ENCODE assay signal across 15 cellular contexts in the genomic region with DNA sequence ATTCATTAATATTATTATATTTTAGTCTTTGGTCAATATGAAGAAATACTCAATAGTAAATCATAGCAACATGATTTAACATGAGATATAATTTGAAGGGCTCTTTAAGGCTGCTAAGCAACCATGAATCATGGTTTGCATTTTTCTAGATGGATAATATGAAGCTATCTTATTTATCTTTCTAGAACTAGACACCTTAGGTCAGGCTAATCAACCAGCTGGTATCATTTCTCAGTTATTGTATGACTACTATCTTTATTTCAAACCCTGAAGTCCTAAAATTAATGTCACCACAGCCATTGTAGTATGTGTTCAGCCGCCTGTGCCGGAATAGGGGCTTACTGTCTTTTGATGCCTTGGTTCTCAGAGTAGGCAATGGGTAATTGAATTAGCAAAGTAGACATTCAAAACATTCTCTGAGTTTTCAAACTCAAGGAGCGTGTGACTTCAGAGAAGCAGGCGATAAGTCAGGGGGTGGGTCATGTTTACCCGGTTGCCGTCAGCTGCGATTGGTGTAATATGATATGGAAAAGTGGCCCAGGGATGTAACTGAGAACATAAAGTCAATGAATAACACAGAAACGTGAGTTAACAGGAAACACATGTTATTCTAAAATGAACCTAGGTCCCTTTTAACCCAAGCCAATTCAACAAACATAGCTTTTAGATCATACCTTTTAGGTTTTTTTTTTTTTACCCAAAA.
DNase-seq lines count a peak whose midpoint lies in the region; ATAC-seq, FAIRE-seq and TF ChIP-seq lines count a peak whose summit lies in the region.
"Had no signal": no experiment of that assay in that cellular context is flagged by ENCODE, and none has a peak within 500 bp of the region (broad histone marks: within the 10 kb centered on the region; RNA-seq: fewer than 3 reads in every experiment).

No MANE protein-coding gene starts in this region.

- TF ChIP-seq CTCF in HepG2 (CRISPR knock-in tag; IDR thresholded peaks at IDR 0.05) (no peak), right lobe of liver (IDR thresholded peaks at IDR 0.05) (no peak), kidney epithelial cell (IDR thresholded peaks at IDR 0.05; ENCODE audit: insufficient read depth, low read length, poor library complexity, severe bottlenecking) (no peak)

- H3K27me3 ChIP-seq in HepG2 (ENCODE audit: control insufficient read depth in 1 of 2, insufficient read depth in 2 of 2, low read length in 2 of 2) (peaks cover 0 to 9% of the 10 kb centered on the region in 2 experiments; a peak in 3 of 5 replicates), right lobe of liver (no peaks in the 10 kb centered on the region), SJCRH30 (no peaks in the 10 kb centered on the region), kidney epithelial cell (ENCODE audit: control insufficient read depth, insufficient read depth, low read length) (peaks cover 17% of the 10 kb centered on the region)
- H3K27me3 ChIP-seq: BLaER1, esophagus muscularis mucosa had no signal

- no peak overlapping the region for H3K4me3 ChIP-seq in HepG2 (replicated peaks in 1 of 3; ENCODE audit: insufficient read depth in 1 of 3, low read depth in 2 of 3, low read length in 3 of 3)
- H3K4me3 ChIP-seq in right lobe of liver, result no peak overlapping the region
- no peak overlapping the region for H3K4me3 ChIP-seq in SJCRH30
- no peak overlapping the region for H3K4me3 ChIP-seq in kidney epithelial cell (ENCODE audit: low read depth, low read length)
- H3K4me3 ChIP-seq: BLaER1, esophagus muscularis mucosa, SK-N-MC had no signal

- intact Hi-C loops in HepG2 (cut with micrococcal nuclease; ENCODE audit: unreplicated experiment), result no loop called here
- intact Hi-C loops in right lobe of liver (cut with DNase I), result no loop called here
- intact Hi-C loops in posterior cingulate gyrus (cut with DNase I), result no loop called here

- in situ Hi-C loops in HepG2 (cut with HindIII; ENCODE audit: extremely low pct_ligation_motif_present, low pct_unique_long_range_greater_than_20kb), result no loop called here

- H3K4me1 ChIP-seq in HepG2 (ENCODE audit: insufficient read depth, low read length) (peaks cover 54% of the 10 kb centered on the region), right lobe of liver (peaks cover 0 to 18% (median 0%) of the 10 kb centered on the region in 4 donors), SJCRH30 (peaks cover 20% of the 10 kb centered on the region)
- H3K4me1 ChIP-seq: BLaER1 had no signal

- no peaks in the 10 kb centered on the region for H3K36me3 ChIP-seq in HepG2 (replicated peaks in 1 of 2; ENCODE audit: control insufficient read depth in 1 of 2, insufficient read depth in 2 of 2, low read length in 2 of 2)
- no peaks in the 10 kb centered on the region for H3K36me3 ChIP-seq in right lobe of liver
- H3K36me3 ChIP-seq in SJCRH30, result no peaks in the 10 kb centered on the region
- no peaks in the 10 kb centered on the region for H3K36me3 ChIP-seq in kidney epithelial cell (ENCODE audit: control insufficient read depth, insufficient read depth, low read length)
- H3K36me3 ChIP-seq: BLaER1 had no signal

- ATAC-seq in HepG2 (peak; percentile 42), right lobe of liver (no peak), GM18909 (IDR thresholded peaks at IDR 0.05; ENCODE audit: poor library complexity, unreplicated experiment) (no peak), esophagus mucosa (no peak)
- ATAC-seq: stimulated activated naive CD8-positive, alpha-beta T cell treated with anti-CD3 and anti-CD28 coated beads, Interleukin-15, Interleukin-2, amounts not matched to agents 100 U/mL and 50 U/mL, for 24 hours had no signal

- peak overlapping the region; percentile 33; the same call in 1 of the 2 replicates for H3K4me2 ChIP-seq in HepG2 (ENCODE audit: low read depth, low read length)
- H3K4me2 ChIP-seq: BLaER1 had no signal

- whole genome bisulfite sequencing in HepG2 (ENCODE audit: low lambda C conversion rate), result 2% methylated on average over 8 of the region's 8 CpGs
- WGBS in right lobe of liver (ENCODE audit: insufficient coverage, low coverage, low lambda C conversion rate, missing lambda C conversion rate), result 53% methylated on average over 8 of the region's 8 CpGs

- H3K9me3 ChIP-seq in HepG2 (ENCODE audit: low read length) (no peaks in the 10 kb centered on the region), right lobe of liver (no peaks in the 10 kb centered on the region), SJCRH30 (replicated peaks) (no peaks in the 10 kb centered on the region)
- H3K9me3 ChIP-seq: BLaER1, esophagus muscularis mucosa had no signal

- H4K20me1 ChIP-seq in HepG2 (ENCODE audit: insufficient read depth, low read length), result no peaks in the 10 kb centered on the region
- H4K20me1 ChIP-seq: BLaER1 had no signal

- no peak for TF ChIP-seq POLR2A in HepG2 (IDR thresholded peaks at IDR 0.05; ENCODE audit: insufficient read depth in 1 of 2, low read depth in 2 of 2, low read length in 2 of 2)
- TF ChIP-seq POLR2A in right lobe of liver (IDR thresholded peaks at IDR 0.05), result no peak

- no peak overlapping the region for H3K9ac ChIP-seq in HepG2 (ENCODE audit: insufficient read depth, low read depth, low read length)
- H3K9ac ChIP-seq: BLaER1 had no signal

- H3K27ac ChIP-seq in HepG2 (ENCODE audit: extremely low read length, insufficient read depth, low read length), result no peak overlapping the region
- H3K27ac ChIP-seq in right lobe of liver, result no peak overlapping the region
- no peak overlapping the region for H3K27ac ChIP-seq in SJCRH30
- H3K27ac ChIP-seq: BLaER1, esophagus muscularis mucosa, SK-N-MC had no signal

- TF ChIP-seq EP300 in HepG2 (IDR thresholded peaks at IDR 0.05; ENCODE audit: low read depth in 2 of 2, low read length in 2 of 2), result no peak
- TF ChIP-seq EP300 in HepG2 (CRISPR knock-in tag; IDR thresholded peaks at IDR 0.05; ENCODE audit: borderline replicate concordance), result no peak

- TF ChIP-seq RAD21 in HepG2 (CRISPR knock-in tag; IDR thresholded peaks at IDR 0.05), result no peak

- H3K79me2 ChIP-seq in HepG2 (ENCODE audit: insufficient read depth, low read length), result no peaks in the 10 kb centered on the region

- CTCF ChIA-PET in HepG2 (lab: Yijun Ruan, JAX; ENCODE audit: low intra/inter-chr PET ratio, low total read pairs), result no interaction called here

- POLR2A ChIA-PET in HepG2 (lab: Yijun Ruan, JAX), result no interaction called here

- H2AFZ ChIP-seq in HepG2 (ENCODE audit: low read length), result no peak overlapping the region

- peak; percentile 40 for FAIRE-seq in HepG2 (lab: Jason Lieb, UNC)

- no TSS peak for BruUV-seq in HepG2 (replicated peaks; lab: Mats Ljungman, UMichigan)

- peak; percentile 40 for DNase-seq in HepG2 (ENCODE audit: low spot score)
- no peak for DNase-seq in right lobe of liver
- peak; percentile 21 to 55 for DNase-seq in SJCRH30
- peak; percentile 41 for DNase-seq in kidney epithelial cell (ENCODE audit: low read depth)
- no peak for DNase-seq in T-helper 9 cell
- no peak for DNase-seq in posterior cingulate gyrus
- DNase-seq: activated CD4-positive, alpha-beta T cell treated with anti-CD3 and anti-CD28 coated beads, Interleukin-2, amount 50 U/mL, for 4 hours; activated naive CD8-positive, alpha-beta T cell treated with anti-CD3 and anti-CD28 coated beads, Interleukin-2, amount 10 ng/mL, durations not matched to agents 7 days and 5 days; MV-4-11; stimulated activated naive CD8-positive, alpha-beta T cell treated with anti-CD3 and anti-CD28 coated beads, Interleukin-15, Interleukin-2, amounts not matched to agents 100 U/mL and 50 U/mL, for 24 hours had no signal

TF ChIP-seq in HepG2, 621 proteins besides CTCF, POLR2A, EP300 and RAD21 (continues in another document):
- no peak for TF ChIP-seq ZNF326 (CRISPR knock-in tag; IDR thresholded peaks at IDR 0.05; ENCODE audit: borderline replicate concordance)
- TF ChIP-seq ZBTB1 (CRISPR knock-in tag; IDR thresholded peaks at IDR 0.05; ENCODE audit: borderline replicate concordance), result no peak
- no peak for TF ChIP-seq ZNF567 (CRISPR knock-in tag; IDR thresholded peaks at IDR 0.05; ENCODE audit: borderline replicate concordance)
- peak; percentile 43 for TF ChIP-seq SOX5 (CRISPR knock-in tag; IDR thresholded peaks at IDR 0.05; ENCODE audit: borderline replicate concordance)
- TF ChIP-seq REPIN1 (CRISPR knock-in tag; IDR thresholded peaks at IDR 0.05; ENCODE audit: borderline replicate concordance, low read depth), result no peak
- TF ChIP-seq SIX1 (CRISPR knock-in tag; IDR thresholded peaks at IDR 0.05; ENCODE audit: borderline replicate concordance), result peak; percentile 91; the same call in 1 of the 2 replicates
- TF ChIP-seq, protein P1, sequence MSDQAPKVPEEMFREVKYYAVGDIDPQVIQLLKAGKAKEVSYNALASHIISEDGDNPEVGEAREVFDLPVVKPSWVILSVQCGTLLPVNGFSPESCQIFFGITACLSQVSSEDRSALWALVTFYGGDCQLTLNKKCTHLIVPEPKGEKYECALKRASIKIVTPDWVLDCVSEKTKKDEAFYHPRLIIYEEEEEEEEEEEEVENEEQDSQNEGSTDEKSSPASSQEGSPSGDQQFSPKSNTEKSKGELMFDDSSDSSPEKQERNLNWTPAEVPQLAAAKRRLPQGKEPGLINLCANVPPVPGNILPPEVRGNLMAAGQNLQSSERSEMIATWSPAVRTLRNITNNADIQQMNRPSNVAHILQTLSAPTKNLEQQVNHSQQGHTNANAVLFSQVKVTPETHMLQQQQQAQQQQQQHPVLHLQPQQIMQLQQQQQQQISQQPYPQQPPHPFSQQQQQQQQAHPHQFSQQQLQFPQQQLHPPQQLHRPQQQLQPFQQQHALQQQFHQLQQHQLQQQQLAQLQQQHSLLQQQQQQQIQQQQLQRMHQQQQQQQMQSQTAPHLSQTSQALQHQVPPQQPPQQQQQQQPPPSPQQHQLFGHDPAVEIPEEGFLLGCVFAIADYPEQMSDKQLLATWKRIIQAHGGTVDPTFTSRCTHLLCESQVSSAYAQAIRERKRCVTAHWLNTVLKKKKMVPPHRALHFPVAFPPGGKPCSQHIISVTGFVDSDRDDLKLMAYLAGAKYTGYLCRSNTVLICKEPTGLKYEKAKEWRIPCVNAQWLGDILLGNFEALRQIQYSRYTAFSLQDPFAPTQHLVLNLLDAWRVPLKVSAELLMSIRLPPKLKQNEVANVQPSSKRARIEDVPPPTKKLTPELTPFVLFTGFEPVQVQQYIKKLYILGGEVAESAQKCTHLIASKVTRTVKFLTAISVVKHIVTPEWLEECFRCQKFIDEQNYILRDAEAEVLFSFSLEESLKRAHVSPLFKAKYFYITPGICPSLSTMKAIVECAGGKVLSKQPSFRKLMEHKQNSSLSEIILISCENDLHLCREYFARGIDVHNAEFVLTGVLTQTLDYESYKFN (CRISPR knock-in tag; conservative IDR thresholded peaks at IDR 0.05), result 0 out of 2 replicates have a peak, but pooled peaks have one; percentile 24

Comparison
In these comparisons a context has a peak if more than half of its experiments do, and no peak if none do; other contexts are left out.
1. DNase-seq: peak in HepG2 (single experiment), SJCRH30 (2 of 2) and kidney epithelial cell (single experiment); none in right lobe of liver (0 of 3), T-helper 9 cell (single experiment) and posterior cingulate gyrus (0 of 10).